Comparison of ENCODE assay signal across 10 cellular contexts in genomic region chr2:70161069-70161534, GRCh38. TPM values are rescaled to one million over a fixed set of nuclear protein-coding genes. Genes with fewer than 3 reads are reported as not detected.
DNase-seq lines count a peak whose midpoint lies in the region; ATAC-seq, FAIRE-seq and TF ChIP-seq lines count a peak whose summit lies in the region.
"Had no signal": no experiment of that assay in that cellular context is flagged by ENCODE, and none has a peak within 500 bp of the region (broad histone marks: within the 10 kb centered on the region; RNA-seq: fewer than 3 reads in every experiment).

No MANE protein-coding gene starts in this region.

- no TSS peak for BruUV-seq in MCF 10A (replicated peaks; lab: Mats Ljungman, UMichigan)

- H3K27me3 Mint-ChIP-seq in MCF 10A (ENCODE audit: insufficient read depth, unreplicated experiment) (no peaks in the 10 kb centered on the region), T-helper 17 cell (no peaks in the 10 kb centered on the region)

- H3K27ac ChIP-seq in breast epithelium = no peak overlapping the region
- H3K27ac ChIP-seq in substantia nigra (ENCODE audit: low read depth, low read length, poor library complexity, severe bottlenecking) = no peak overlapping the region
- H3K27ac ChIP-seq: pancreas had no signal

- no peak overlapping the region for H3K4me3 ChIP-seq in breast epithelium
- H3K4me3 ChIP-seq: pancreas had no signal

- no peaks in the 10 kb centered on the region for H3K9me3 Mint-ChIP-seq in MCF 10A (ENCODE audit: unreplicated experiment)

- DNase-seq in MCF 10A (ENCODE audit: unreplicated experiment) (peak; percentile 49), breast epithelium (ENCODE audit: low spot score in 2 of 2) (no peak), T-helper 17 cell (no peak), H54 (ENCODE audit: insufficient read length, low spot score) (no peak), substantia nigra (lab: John Stamatoyannopoulos, UW) (no peak), SKM-1 (lab: John Stamatoyannopoulos, UW; ENCODE audit: unreplicated experiment) (no peak), NCI-H1436 treated with DMSO at 0.1 percent for 48 hours (lab: John Stamatoyannopoulos, UW) (no peak)
- DNase-seq: BE2C, pancreas had no signal

- H3K36me3 ChIP-seq in breast epithelium = no peaks in the 10 kb centered on the region
- H3K36me3 ChIP-seq: BE2C had no signal

- no peak for TF ChIP-seq POLR2A in breast epithelium (IDR thresholded peaks at IDR 0.05)
- TF ChIP-seq POLR2A in H54 (IDR thresholded peaks at IDR 0.05; ENCODE audit: low read depth, low read length) = no peak

- H3K4me1 ChIP-seq in breast epithelium = no peaks in the 10 kb centered on the region
- H3K4me1 ChIP-seq: BE2C, pancreas had no signal

- H3K4me3 Mint-ChIP-seq in MCF 10A (ENCODE audit: unreplicated experiment) (no peak overlapping the region), T-helper 17 cell (no peak overlapping the region)

- H3K36me3 Mint-ChIP-seq in MCF 10A (ENCODE audit: insufficient read depth, unreplicated experiment) = peaks cover 72% of the 10 kb centered on the region
- H3K36me3 Mint-ChIP-seq in T-helper 17 cell (ENCODE audit: low read depth) = peaks cover 2% of the 10 kb centered on the region

- H3K27ac Mint-ChIP-seq in MCF 10A (ENCODE audit: low read depth, unreplicated experiment) (no peak overlapping the region), T-helper 17 cell (peak overlapping the region; percentile 76)

- FAIRE-seq in H54 (lab: Jason Lieb, UNC) = no peak
- FAIRE-seq: pancreas had no signal

- ATAC-seq in HG03025 (IDR thresholded peaks at IDR 0.05; ENCODE audit: low FRiP score, unreplicated experiment) = peak; percentile 56
- ATAC-seq in T-helper 17 cell = no peak

- H3K9me3 ChIP-seq in breast epithelium (no peaks in the 10 kb centered on the region), T-helper 17 cell (ENCODE audit: control insufficient read depth, low read length, poor library complexity, severe bottlenecking) (no peaks in the 10 kb centered on the region)
- H3K9me3 ChIP-seq: BE2C, pancreas had no signal

- TF ChIP-seq CTCF in MCF 10A (IDR thresholded peaks at IDR 0.05; ENCODE audit: unreplicated experiment) (no peak), breast epithelium (IDR thresholded peaks at IDR 0.05) (no peak)

- POLR2A ChIA-PET in MCF 10A (lab: Yijun Ruan, JAX) = interaction anchor here (0.6 to 2.8 kb wide), 5 partner anchors 12 to 74 kb away, joined by 3 to 12 read pairs (median 3); partner anchors contain the start of gene PCBP1

- intact Hi-C loops in MCF 10A (cut with micrococcal nuclease) (no loop called here), breast epithelium (cut with DNase I; ENCODE audit: low total_unique reads) (no loop called here)

- H3K4me1 Mint-ChIP-seq in MCF 10A (ENCODE audit: insufficient read depth, unreplicated experiment) (no peaks in the 10 kb centered on the region), T-helper 17 cell (peaks cover 6% of the 10 kb centered on the region)

- CTCF ChIA-PET in MCF 10A (lab: Yijun Ruan, JAX) = no interaction called here

- H3K27me3 ChIP-seq in breast epithelium = no peaks in the 10 kb centered on the region
- H3K27me3 ChIP-seq: BE2C, pancreas had no signal

RNA-seq across cellular contexts. Expression of gene C2orf42, which starts 29.7 kb away (rescaled TPM):
- total RNA-seq in MCF 10A (2022) = 17.6 and 28.5 TPM in 2 replicates
- total RNA-seq in breast epithelium = 10 to 100 TPM; 18.7 to 30.0 (median 20.3) TPM
- 10 to 100 TPM; 13.7 to 18.1 TPM for total RNA-seq in T-helper 17 cell
